In genomic region chr2:28868611-28869010, GRCh38 we compare ENCODE assay signal across 1 cellular context.
TF ChIP-seq lines count a peak whose summit lies in the region.

No MANE protein-coding gene starts in this region.

TF ChIP-seq in K562, 482 proteins besides CTCF, POLR2A, EP300 and RAD21:
- no peak for TF ChIP-seq ZNF274 (IDR thresholded peaks at IDR 0.05; ENCODE audit: borderline replicate concordance, low read depth, low read length)
- TF ChIP-seq POU5F1 (IDR thresholded peaks at IDR 0.05; ENCODE audit: borderline replicate concordance, low read depth, low read length, partially characterized antibody): no peak
- no peak for TF ChIP-seq PATZ1 (CRISPR knock-in tag; IDR thresholded peaks at IDR 0.05; ENCODE audit: borderline replicate concordance)
- TF ChIP-seq ARHGAP35 (IDR thresholded peaks at IDR 0.05; ENCODE audit: partially characterized antibody): no peak
- TF ChIP-seq RCOR1 (IDR thresholded peaks at IDR 0.05; ENCODE audit: borderline replicate concordance in 1 of 2, low read depth in 2 of 2, low read length in 2 of 2): no peak
